In the genomic region with DNA sequence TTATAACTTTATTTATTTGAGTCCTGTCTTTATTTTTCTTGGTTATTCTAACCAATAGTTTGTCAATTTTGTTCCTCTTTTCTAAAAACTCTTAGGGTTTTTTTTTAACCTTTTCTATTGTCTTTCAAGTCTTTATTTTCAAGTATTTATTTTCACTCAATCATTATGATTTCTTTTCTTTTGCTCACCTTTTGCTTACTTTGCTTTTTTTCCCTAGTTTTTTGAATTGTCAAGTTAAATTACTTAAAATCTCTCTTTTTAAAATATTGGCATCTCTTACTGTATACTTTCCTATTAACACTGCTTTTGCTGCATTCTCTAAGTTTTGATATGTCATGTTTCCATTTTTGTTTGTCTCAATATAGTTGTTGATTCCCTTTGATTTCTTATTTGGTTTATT, we compare ENCODE assay signal across 2 cellular contexts.
TF ChIP-seq lines count a peak whose summit lies in the region.

No MANE protein-coding gene starts in this region.

TF ChIP-seq in IMR-90, 13 proteins besides CTCF, POLR2A, EP300 and RAD21 (continued from another document):
- TF ChIP-seq, protein P1, sequence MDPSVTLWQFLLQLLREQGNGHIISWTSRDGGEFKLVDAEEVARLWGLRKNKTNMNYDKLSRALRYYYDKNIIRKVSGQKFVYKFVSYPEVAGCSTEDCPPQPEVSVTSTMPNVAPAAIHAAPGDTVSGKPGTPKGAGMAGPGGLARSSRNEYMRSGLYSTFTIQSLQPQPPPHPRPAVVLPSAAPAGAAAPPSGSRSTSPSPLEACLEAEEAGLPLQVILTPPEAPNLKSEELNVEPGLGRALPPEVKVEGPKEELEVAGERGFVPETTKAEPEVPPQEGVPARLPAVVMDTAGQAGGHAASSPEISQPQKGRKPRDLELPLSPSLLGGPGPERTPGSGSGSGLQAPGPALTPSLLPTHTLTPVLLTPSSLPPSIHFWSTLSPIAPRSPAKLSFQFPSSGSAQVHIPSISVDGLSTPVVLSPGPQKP (IDR thresholded peaks at IDR 0.05; ENCODE audit: borderline replicate concordance, low read depth, low read length): no peak
- TF ChIP-seq FOS (IDR thresholded peaks at IDR 0.05; ENCODE audit: low read depth, low read length): no peak
- TF ChIP-seq, protein P2, sequence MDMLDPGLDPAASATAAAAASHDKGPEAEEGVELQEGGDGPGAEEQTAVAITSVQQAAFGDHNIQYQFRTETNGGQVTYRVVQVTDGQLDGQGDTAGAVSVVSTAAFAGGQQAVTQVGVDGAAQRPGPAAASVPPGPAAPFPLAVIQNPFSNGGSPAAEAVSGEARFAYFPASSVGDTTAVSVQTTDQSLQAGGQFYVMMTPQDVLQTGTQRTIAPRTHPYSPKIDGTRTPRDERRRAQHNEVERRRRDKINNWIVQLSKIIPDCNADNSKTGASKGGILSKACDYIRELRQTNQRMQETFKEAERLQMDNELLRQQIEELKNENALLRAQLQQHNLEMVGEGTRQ (IDR thresholded peaks at IDR 0.05; ENCODE audit: low read depth, low read length): no peak
TF ChIP-seq in IMR-90: peak in this region for 1.

TF ChIP-seq in K562, 482 proteins besides CTCF, POLR2A, EP300 and RAD21 (continued from another document):
- TF ChIP-seq ZNF134 (CRISPR knock-in tag; conservative IDR thresholded peaks at IDR 0.05) (no peak), SRF (CRISPR knock-in tag; IDR thresholded peaks at IDR 0.05) (no peak), BRD9 (IDR thresholded peaks at IDR 0.05; ENCODE audit: low read depth, partially characterized antibody) (no peak), ZFPM2 (CRISPR knock-in tag; IDR thresholded peaks at IDR 0.05) (no peak), PTRF (tag; IDR thresholded peaks at IDR 0.05) (no peak), ZNF324 (CRISPR knock-in tag; IDR thresholded peaks at IDR 0.05) (no peak), ZNF316 (IDR thresholded peaks at IDR 0.05) (peak; percentile 69), C11orf30 (IDR thresholded peaks at IDR 0.05; ENCODE audit: low read depth) (peak; percentile 23; the same call in 1 of the 2 replicates), KLF6 (CRISPR knock-in tag; IDR thresholded peaks at IDR 0.05; ENCODE audit: borderline replicate concordance) (no peak)
- TF ChIP-seq, protein P3, sequence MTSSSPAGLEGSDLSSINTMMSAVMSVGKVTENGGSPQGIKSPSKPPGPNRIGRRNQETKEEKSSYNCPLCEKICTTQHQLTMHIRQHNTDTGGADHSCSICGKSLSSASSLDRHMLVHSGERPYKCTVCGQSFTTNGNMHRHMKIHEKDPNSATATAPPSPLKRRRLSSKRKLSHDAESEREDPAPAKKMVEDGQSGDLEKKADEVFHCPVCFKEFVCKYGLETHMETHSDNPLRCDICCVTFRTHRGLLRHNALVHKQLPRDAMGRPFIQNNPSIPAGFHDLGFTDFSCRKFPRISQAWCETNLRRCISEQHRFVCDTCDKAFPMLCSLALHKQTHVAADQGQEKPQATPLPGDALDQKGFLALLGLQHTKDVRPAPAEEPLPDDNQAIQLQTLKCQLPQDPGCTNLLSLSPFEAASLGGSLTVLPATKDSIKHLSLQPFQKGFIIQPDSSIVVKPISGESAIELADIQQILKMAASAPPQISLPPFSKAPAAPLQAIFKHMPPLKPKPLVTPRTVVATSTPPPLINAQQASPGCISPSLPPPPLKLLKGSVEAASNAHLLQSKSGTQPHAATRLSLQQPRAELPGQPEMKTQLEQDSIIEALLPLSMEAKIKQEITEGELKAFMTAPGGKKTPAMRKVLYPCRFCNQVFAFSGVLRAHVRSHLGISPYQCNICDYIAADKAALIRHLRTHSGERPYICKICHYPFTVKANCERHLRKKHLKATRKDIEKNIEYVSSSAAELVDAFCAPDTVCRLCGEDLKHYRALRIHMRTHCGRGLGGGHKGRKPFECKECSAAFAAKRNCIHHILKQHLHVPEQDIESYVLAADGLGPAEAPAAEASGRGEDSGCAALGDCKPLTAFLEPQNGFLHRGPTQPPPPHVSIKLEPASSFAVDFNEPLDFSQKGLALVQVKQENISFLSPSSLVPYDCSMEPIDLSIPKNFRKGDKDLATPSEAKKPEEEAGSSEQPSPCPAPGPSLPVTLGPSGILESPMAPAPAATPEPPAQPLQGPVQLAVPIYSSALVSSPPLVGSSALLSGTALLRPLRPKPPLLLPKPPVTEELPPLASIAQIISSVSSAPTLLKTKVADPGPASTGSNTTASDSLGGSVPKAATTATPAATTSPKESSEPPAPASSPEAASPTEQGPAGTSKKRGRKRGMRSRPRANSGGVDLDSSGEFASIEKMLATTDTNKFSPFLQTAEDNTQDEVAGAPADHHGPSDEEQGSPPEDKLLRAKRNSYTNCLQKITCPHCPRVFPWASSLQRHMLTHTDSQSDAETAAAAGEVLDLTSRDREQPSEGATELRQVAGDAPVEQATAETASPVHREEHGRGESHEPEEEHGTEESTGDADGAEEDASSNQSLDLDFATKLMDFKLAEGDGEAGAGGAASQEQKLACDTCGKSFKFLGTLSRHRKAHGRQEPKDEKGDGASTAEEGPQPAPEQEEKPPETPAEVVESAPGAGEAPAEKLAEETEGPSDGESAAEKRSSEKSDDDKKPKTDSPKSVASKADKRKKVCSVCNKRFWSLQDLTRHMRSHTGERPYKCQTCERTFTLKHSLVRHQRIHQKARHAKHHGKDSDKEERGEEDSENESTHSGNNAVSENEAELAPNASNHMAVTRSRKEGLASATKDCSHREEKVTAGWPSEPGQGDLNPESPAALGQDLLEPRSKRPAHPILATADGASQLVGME (CRISPR knock-in tag; IDR thresholded peaks at IDR 0.05): no peak
- TF ChIP-seq, protein P4, sequence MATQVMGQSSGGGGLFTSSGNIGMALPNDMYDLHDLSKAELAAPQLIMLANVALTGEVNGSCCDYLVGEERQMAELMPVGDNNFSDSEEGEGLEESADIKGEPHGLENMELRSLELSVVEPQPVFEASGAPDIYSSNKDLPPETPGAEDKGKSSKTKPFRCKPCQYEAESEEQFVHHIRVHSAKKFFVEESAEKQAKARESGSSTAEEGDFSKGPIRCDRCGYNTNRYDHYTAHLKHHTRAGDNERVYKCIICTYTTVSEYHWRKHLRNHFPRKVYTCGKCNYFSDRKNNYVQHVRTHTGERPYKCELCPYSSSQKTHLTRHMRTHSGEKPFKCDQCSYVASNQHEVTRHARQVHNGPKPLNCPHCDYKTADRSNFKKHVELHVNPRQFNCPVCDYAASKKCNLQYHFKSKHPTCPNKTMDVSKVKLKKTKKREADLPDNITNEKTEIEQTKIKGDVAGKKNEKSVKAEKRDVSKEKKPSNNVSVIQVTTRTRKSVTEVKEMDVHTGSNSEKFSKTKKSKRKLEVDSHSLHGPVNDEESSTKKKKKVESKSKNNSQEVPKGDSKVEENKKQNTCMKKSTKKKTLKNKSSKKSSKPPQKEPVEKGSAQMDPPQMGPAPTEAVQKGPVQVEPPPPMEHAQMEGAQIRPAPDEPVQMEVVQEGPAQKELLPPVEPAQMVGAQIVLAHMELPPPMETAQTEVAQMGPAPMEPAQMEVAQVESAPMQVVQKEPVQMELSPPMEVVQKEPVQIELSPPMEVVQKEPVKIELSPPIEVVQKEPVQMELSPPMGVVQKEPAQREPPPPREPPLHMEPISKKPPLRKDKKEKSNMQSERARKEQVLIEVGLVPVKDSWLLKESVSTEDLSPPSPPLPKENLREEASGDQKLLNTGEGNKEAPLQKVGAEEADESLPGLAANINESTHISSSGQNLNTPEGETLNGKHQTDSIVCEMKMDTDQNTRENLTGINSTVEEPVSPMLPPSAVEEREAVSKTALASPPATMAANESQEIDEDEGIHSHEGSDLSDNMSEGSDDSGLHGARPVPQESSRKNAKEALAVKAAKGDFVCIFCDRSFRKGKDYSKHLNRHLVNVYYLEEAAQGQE (CRISPR knock-in tag; IDR thresholded peaks at IDR 0.05; ENCODE audit: low read depth): no peak
- TF ChIP-seq, protein P5, sequence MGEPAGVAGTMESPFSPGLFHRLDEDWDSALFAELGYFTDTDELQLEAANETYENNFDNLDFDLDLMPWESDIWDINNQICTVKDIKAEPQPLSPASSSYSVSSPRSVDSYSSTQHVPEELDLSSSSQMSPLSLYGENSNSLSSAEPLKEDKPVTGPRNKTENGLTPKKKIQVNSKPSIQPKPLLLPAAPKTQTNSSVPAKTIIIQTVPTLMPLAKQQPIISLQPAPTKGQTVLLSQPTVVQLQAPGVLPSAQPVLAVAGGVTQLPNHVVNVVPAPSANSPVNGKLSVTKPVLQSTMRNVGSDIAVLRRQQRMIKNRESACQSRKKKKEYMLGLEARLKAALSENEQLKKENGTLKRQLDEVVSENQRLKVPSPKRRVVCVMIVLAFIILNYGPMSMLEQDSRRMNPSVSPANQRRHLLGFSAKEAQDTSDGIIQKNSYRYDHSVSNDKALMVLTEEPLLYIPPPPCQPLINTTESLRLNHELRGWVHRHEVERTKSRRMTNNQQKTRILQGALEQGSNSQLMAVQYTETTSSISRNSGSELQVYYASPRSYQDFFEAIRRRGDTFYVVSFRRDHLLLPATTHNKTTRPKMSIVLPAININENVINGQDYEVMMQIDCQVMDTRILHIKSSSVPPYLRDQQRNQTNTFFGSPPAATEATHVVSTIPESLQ (CRISPR knock-in tag; IDR thresholded peaks at IDR 0.05): no peak
- TF ChIP-seq, protein P6, sequence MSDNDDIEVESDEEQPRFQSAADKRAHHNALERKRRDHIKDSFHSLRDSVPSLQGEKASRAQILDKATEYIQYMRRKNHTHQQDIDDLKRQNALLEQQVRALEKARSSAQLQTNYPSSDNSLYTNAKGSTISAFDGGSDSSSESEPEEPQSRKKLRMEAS (CRISPR knock-in tag; IDR thresholded peaks at IDR 0.05): no peak
- TF ChIP-seq, protein P7, sequence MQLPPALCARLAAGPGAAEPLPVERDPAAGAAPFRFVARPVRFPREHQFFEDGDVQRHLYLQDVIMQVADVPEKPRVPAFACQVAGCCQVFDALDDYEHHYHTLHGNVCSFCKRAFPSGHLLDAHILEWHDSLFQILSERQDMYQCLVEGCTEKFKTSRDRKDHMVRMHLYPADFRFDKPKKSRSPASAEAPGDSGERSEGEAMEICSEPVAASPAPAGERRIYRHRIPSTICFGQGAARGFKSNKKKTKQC (CRISPR knock-in tag; IDR thresholded peaks at IDR 0.05): no peak
- TF ChIP-seq, protein P8, sequence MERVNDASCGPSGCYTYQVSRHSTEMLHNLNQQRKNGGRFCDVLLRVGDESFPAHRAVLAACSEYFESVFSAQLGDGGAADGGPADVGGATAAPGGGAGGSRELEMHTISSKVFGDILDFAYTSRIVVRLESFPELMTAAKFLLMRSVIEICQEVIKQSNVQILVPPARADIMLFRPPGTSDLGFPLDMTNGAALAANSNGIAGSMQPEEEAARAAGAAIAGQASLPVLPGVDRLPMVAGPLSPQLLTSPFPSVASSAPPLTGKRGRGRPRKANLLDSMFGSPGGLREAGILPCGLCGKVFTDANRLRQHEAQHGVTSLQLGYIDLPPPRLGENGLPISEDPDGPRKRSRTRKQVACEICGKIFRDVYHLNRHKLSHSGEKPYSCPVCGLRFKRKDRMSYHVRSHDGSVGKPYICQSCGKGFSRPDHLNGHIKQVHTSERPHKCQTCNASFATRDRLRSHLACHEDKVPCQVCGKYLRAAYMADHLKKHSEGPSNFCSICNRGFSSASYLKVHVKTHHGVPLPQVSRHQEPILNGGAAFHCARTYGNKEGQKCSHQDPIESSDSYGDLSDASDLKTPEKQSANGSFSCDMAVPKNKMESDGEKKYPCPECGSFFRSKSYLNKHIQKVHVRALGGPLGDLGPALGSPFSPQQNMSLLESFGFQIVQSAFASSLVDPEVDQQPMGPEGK (CRISPR knock-in tag; IDR thresholded peaks at IDR 0.05; ENCODE audit: borderline replicate concordance): no peak
